ENCODE assay signal across 1 cellular context in genomic region chr6:52894278-52894677, GRCh38.
TF ChIP-seq lines count a peak whose summit lies in the region.

No MANE protein-coding gene starts in this region.

TF ChIP-seq in HepG2, 621 proteins besides CTCF, POLR2A, EP300 and RAD21:
- TF ChIP-seq ZNF780A (CRISPR knock-in tag; IDR thresholded peaks at IDR 0.05) (no peak), NR2F6 (IDR thresholded peaks at IDR 0.05) (peak; percentile 51; the same call in 1 of the 2 replicates), NR2F6 (CRISPR knock-in tag; IDR thresholded peaks at IDR 0.05) (no peak), ZNF749 (CRISPR knock-in tag; IDR thresholded peaks at IDR 0.05; ENCODE audit: borderline replicate concordance) (no peak), ZNF276 (CRISPR knock-in tag; IDR thresholded peaks at IDR 0.05; ENCODE audit: low read depth) (no peak), NFE2L2 (IDR thresholded peaks at IDR 0.05; ENCODE audit: low read length) (no peak), ONECUT2 (CRISPR knock-in tag; IDR thresholded peaks at IDR 0.05) (0 out of 2 replicates have a peak, but pooled peaks have one; percentile 2), ZNF883 (CRISPR knock-in tag; IDR thresholded peaks at IDR 0.05; ENCODE audit: not compliant biosample characterization) (no peak), KMT2B (CRISPR knock-in tag; IDR thresholded peaks at IDR 0.05) (no peak)
